25 cellular contexts compared by ENCODE assay signal in the genomic region with DNA sequence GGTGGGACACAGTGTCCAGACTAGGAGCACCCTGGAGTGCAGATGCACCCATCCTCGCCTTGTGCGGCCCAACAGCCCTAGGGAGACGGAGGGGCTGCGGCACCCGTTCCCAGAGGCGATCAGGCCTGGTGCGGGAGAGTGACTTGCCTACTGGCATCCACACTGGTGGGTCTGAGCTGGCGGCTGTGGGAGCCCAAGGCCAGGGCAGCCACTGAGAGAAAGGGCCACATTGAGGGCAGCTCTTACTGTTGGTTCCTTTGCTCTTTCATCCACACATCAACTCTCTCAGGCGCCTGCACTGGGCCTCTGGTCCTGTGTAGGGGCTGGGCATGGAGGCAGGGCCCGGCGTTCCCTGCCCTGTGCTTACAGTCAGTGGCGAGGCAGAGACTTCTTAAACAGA. TPM values are rescaled to one million over a fixed set of nuclear protein-coding genes. Genes with fewer than 3 reads are reported as not detected.
DNase-seq lines count a peak whose midpoint lies in the region; ATAC-seq and TF ChIP-seq lines count a peak whose summit lies in the region.
"Had no signal": no experiment of that assay in that cellular context is flagged by ENCODE, and none has a peak within 500 bp of the region (broad histone marks: within the 10 kb centered on the region; RNA-seq: fewer than 3 reads in every experiment).

No MANE protein-coding gene starts in this region.

- TF ChIP-seq CTCF in dorsolateral prefrontal cortex (IDR thresholded peaks at IDR 0.05 in 54 of 56, conservative IDR thresholded peaks at IDR 0.05 in 2 of 56; ENCODE audit: low read depth in 1 of 56, partially characterized antibody in 56 of 56): no peak
- no peak for TF ChIP-seq CTCF in nephron progenitor cell (IDR thresholded peaks at IDR 0.05)
- no peak for TF ChIP-seq CTCF in upper lobe of left lung (IDR thresholded peaks at IDR 0.05)

- no peaks in the 10 kb centered on the region for H3K27me3 ChIP-seq in dorsolateral prefrontal cortex
- no peaks in the 10 kb centered on the region for H3K27me3 ChIP-seq in upper lobe of left lung
- H3K27me3 ChIP-seq: testis had no signal

- H3K4me1 ChIP-seq in upper lobe of left lung: peaks cover 0 to 8% (median 2%) of the 10 kb centered on the region in 4 donors

- 83 to 96% methylated on average over 1 to 12 of the region's 12 CpGs for WGBS in upper lobe of left lung, 2 donors

- no peaks in the 10 kb centered on the region for H3K36me3 ChIP-seq in upper lobe of left lung

- H3K27me3 Mint-ChIP-seq in nephron progenitor cell (ENCODE audit: low read depth, poor library complexity): peaks cover 12% of the 10 kb centered on the region

- H3K4me3 Mint-ChIP-seq in nephron progenitor cell: no peak overlapping the region
- H3K4me3 Mint-ChIP-seq: activated CD4-positive, alpha-beta memory T cell treated with anti-CD3 and anti-CD28 coated beads, Interleukin-2, amount 10 ng/mL, durations not matched to agents 7 days and 5 days; activated T-cell treated with anti-CD3 and anti-CD28 coated beads, Interleukin-2, amount 50 U/mL, for 4 hours; brain; natural killer cell; stimulated activated memory B cell treated with anti-CD40 and anti-IgM and Interleukin-4, amounts not matched to agents 10 μg/mL and 1 μg/mL and 100 μg/mL, for 72 hours had no signal

- no peak overlapping the region for H3K27ac Mint-ChIP-seq in nephron progenitor cell
- H3K27ac Mint-ChIP-seq: activated CD4-positive, alpha-beta memory T cell treated with anti-CD3 and anti-CD28 coated beads, Interleukin-2, amount 10 ng/mL, durations not matched to agents 7 days and 5 days; brain; natural killer cell; stimulated activated memory B cell treated with anti-CD40 and anti-IgM and Interleukin-4, amounts not matched to agents 10 μg/mL and 1 μg/mL and 100 μg/mL, for 72 hours had no signal

- H3K4me3 ChIP-seq in dorsolateral prefrontal cortex (no peak overlapping the region), upper lobe of left lung (no peak overlapping the region)
- H3K4me3 ChIP-seq: testis had no signal

- TF ChIP-seq EP300 in upper lobe of left lung (IDR thresholded peaks at IDR 0.05): no peak

- DNase-seq in cardiac septum (ENCODE audit: low spot score) (peak; percentile 69), Right ventricle myocardium inferior (ENCODE audit: missing footprints) (no peak), dorsolateral prefrontal cortex (peak in 7 of 10 donors; percentile 2 to 35 (median 19)), nephron progenitor cell (peak; percentile 1), upper lobe of left lung (peak; percentile 15 to 64), NCI-H524 treated with DMSO at 0.1 percent for 48 hours (lab: John Stamatoyannopoulos, UW) (no peak), MV-4-11 (lab: John Stamatoyannopoulos, UW) (no peak)
- DNase-seq: activated CD4-positive, alpha-beta memory T cell treated with anti-CD3 and anti-CD28 coated beads, Interleukin-2, amount 10 ng/mL, durations not matched to agents 7 days and 5 days; activated CD4-positive, CD25-positive, alpha-beta regulatory T cell; activated T-cell treated with anti-CD3 and anti-CD28 coated beads, Interleukin-2, amount 50 U/mL, for 4 hours; KG1; kidney glomerular epithelial cell; midbrain; natural killer cell; NCI-H146; NCI-H2171 treated with DMSO at 0.1 percent for 48 hours; stimulated activated CD4-positive, alpha-beta T cell treated with anti-CD3 and anti-CD28 coated beads, Interleukin-2, amount 100 ng/mL, for 24 hours; T-helper 9 cell; testis had no signal

- no peaks in the 10 kb centered on the region for H3K9me3 ChIP-seq in upper lobe of left lung
- H3K9me3 ChIP-seq: testis had no signal

- TF ChIP-seq POLR2A in upper lobe of left lung (IDR thresholded peaks at IDR 0.05): no peak

- H3K4me1 Mint-ChIP-seq in nephron progenitor cell: peaks cover 19% of the 10 kb centered on the region
- H3K4me1 Mint-ChIP-seq: activated CD4-positive, alpha-beta memory T cell treated with anti-CD3 and anti-CD28 coated beads, Interleukin-2, amount 10 ng/mL, durations not matched to agents 7 days and 5 days; stimulated activated memory B cell treated with anti-CD40 and anti-IgM and Interleukin-4, amounts not matched to agents 10 μg/mL and 1 μg/mL and 100 μg/mL, for 72 hours had no signal

- no peak for ATAC-seq in Right ventricle myocardium inferior
- no peak for ATAC-seq in upper lobe of left lung (ENCODE audit: low FRiP score in 2 of 2)
- ATAC-seq in HG03432 (IDR thresholded peaks at IDR 0.05; ENCODE audit: unreplicated experiment): no peak
- ATAC-seq: activated T-cell treated with anti-CD3 and anti-CD28 coated beads, Interleukin-2, amount 50 U/mL, for 4 hours; natural killer cell; stimulated activated memory B cell treated with anti-CD40 and anti-IgM and Interleukin-4, amounts not matched to agents 10 μg/mL and 1 μg/mL and 100 μg/mL, for 72 hours had no signal

- intact Hi-C loops in cardiac septum (cut with DNase I): no loop called here
- intact Hi-C loops in Right ventricle myocardium inferior (cut with DNase I): no loop called here
- intact Hi-C loops in dorsolateral prefrontal cortex (cut with DNase I): no loop called here

- H3K27ac ChIP-seq in dorsolateral prefrontal cortex (no peak overlapping the region), upper lobe of left lung (no peak overlapping the region)
- H3K27ac ChIP-seq: C4-2B, RWPE1, testis had no signal

- H3K36me3 Mint-ChIP-seq in nephron progenitor cell (ENCODE audit: low read depth): no peaks in the 10 kb centered on the region
- H3K36me3 Mint-ChIP-seq: brain; natural killer cell; stimulated activated memory B cell treated with anti-CD40 and anti-IgM and Interleukin-4, amounts not matched to agents 10 μg/mL and 1 μg/mL and 100 μg/mL, for 72 hours had no signal

- H3K9me3 Mint-ChIP-seq in nephron progenitor cell: no peaks in the 10 kb centered on the region
- H3K9me3 Mint-ChIP-seq: activated CD4-positive, alpha-beta memory T cell treated with anti-CD3 and anti-CD28 coated beads, Interleukin-2, amount 10 ng/mL, durations not matched to agents 7 days and 5 days; activated T-cell treated with anti-CD3 and anti-CD28 coated beads, Interleukin-2, amount 50 U/mL, for 4 hours; natural killer cell; stimulated activated memory B cell treated with anti-CD40 and anti-IgM and Interleukin-4, amounts not matched to agents 10 μg/mL and 1 μg/mL and 100 μg/mL, for 72 hours had no signal

RNA-seq across cellular contexts. Expression of gene PODN, which starts 8.6 kb away (rescaled TPM):
- total RNA-seq in cardiac septum (19.4 TPM), Right ventricle myocardium inferior (35.3 TPM), dorsolateral prefrontal cortex (10 to 100 TPM in 8 of 120 experiments, 1 to 10 TPM in 112; 2.3 to 13.8 (median 5.2) TPM), upper lobe of left lung (10 to 100 TPM; 15.2 to 87.1 (median 53.1) TPM)
- total RNA-seq: activated CD4-positive, alpha-beta memory T cell treated with anti-CD3 and anti-CD28 coated beads, Interleukin-2, amount 10 ng/mL, durations not matched to agents 7 days and 5 days; HT1080 had no signal

Comparison
In these comparisons a context has a peak if more than half of its experiments do, and no peak if none do; other contexts are left out.
1. DNase-seq: peak in cardiac septum (single experiment), dorsolateral prefrontal cortex (7 of 10), nephron progenitor cell (single experiment) and upper lobe of left lung (2 of 2); none in Right ventricle myocardium inferior (single experiment), NCI-H524 treated with DMSO at 0.1 percent for 48 hours (single experiment) and MV-4-11 (single experiment).